ENCODE assay signal across 1 cellular context in genomic region chrX:4382273-4382672, GRCh38.
TF ChIP-seq lines count a peak whose summit lies in the region.

No MANE protein-coding gene starts in this region.

TF ChIP-seq in H1, 55 proteins besides CTCF, POLR2A, EP300 and RAD21:
- no peak for TF ChIP-seq POLR2AphosphoS5 (IDR thresholded peaks at IDR 0.05; ENCODE audit: low read depth, low read length)
- TF ChIP-seq YY1 (IDR thresholded peaks at IDR 0.05; ENCODE audit: low read depth, low read length), result no peak
- TF ChIP-seq BACH1 (IDR thresholded peaks at IDR 0.05; ENCODE audit: low read length), result no peak
- TF ChIP-seq SUZ12 (IDR thresholded peaks at IDR 0.05; ENCODE audit: low read length), result no peak
- no peak for TF ChIP-seq EZH2 (IDR thresholded peaks at IDR 0.05; ENCODE audit: low read depth, low read length, severe bottlenecking)
- no peak for TF ChIP-seq BRCA1 (IDR thresholded peaks at IDR 0.05; ENCODE audit: low read depth, low read length)
- TF ChIP-seq KDM1A (IDR thresholded peaks at IDR 0.05; ENCODE audit: borderline replicate concordance, low read length), result no peak
- no peak for TF ChIP-seq BCL11A (IDR thresholded peaks at IDR 0.05; ENCODE audit: low read depth in 2 of 2, low read length in 2 of 2)
